In the genomic region with DNA sequence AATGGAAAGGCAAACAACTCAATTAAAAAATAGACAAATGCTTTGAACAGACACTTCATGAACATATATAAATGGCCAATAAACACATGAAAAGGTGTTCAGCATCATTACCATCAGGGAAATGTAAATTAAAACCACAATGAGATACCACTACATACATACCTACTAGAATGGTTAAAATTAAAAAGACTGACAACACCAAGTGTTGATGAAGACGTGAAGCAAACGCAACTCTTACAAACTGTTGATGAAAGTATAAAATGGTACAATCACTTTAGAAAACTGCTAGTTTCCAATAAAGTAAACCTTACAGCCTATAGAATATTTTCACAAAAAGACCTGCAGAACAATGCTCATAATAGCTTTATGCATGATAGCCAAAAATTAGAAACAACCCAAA, we compare ENCODE assay signal across 36 cellular contexts.
"Had no signal": no experiment of that assay in that cellular context is flagged by ENCODE, and none has a peak within 500 bp of the region (broad histone marks: within the 10 kb centered on the region; RNA-seq: fewer than 3 reads in every experiment).

No MANE protein-coding gene starts in this region.

- H3K27me3 ChIP-seq: MG63 had no signal

- H3K4me3 ChIP-seq: MG63 had no signal

- DNase-seq: Karpas-422, Kasumi-1, MG63, MM.1S, MV-4-11, NCI-H1048, NCI-H1092, NCI-H1092 treated with DMSO at 0.1 percent for 48 hours, NCI-H1105, NCI-H1105 treated with DMSO at 0.1 percent for 48 hours, NCI-H1417, NCI-H1417 treated with DMSO at 0.1 percent for 48 hours, NCI-H1436, NCI-H1436 treated with DMSO at 0.1 percent for 48 hours, NCI-H146, NCI-H1694, NCI-H1694 treated with DMSO at 0.1 percent for 48 hours, NCI-H187, NCI-H187 treated with DMSO at 0.1 percent for 48 hours, NCI-H1930, NCI-H2029, NCI-H2029 treated with DMSO at 0.1 percent for 48 hours, NCI-H2081, NCI-H2081 treated with DMSO at 0.1 percent for 48 hours, NCI-H2107, NCI-H2171, NCI-H2171 treated with DMSO at 0.1 percent for 48 hours, NCI-H2227 treated with DMSO at 0.1 percent for 48 hours, NCI-H226, NCI-H345, NCI-H446, NCI-H446 treated with DMSO at 0.1 percent for 48 hours, NCI-H510A, NCI-H510A treated with DMSO at 0.1 percent for 48 hours, NCI-H524, NCI-H524 treated with DMSO at 0.1 percent for 48 hours had no signal

- H3K9me3 ChIP-seq: MG63 had no signal
